ENCODE assay signal across 8 cellular contexts in the genomic region with DNA sequence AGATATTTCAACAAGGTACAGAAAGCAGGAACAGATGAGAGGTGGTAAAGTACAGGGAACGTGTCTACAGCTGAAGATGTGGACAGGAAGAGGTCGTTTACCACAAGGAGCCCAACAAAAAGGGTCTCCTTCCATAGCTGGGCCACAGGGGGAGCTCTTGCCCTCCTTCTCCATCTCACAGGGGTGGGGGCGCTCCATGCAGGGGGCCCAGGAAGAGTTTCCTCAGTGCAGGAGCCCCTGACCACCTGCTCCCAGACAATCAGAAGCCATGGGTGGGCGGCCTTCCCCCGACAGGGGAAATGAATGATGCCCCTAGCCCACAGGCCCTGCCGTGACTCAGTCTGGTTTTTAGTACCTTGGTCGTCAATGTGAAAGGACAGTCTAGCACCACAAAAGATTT.
DNase-seq lines count a peak whose midpoint lies in the region; TF ChIP-seq lines count a peak whose summit lies in the region.

No MANE protein-coding gene starts in this region.

- peaks cover 34% of the 10 kb centered on the region for H3K27me3 Mint-ChIP-seq in activated CD4-positive, alpha-beta memory T cell treated with anti-CD3 and anti-CD28 coated beads for 36 hours
- peaks cover 22% of the 10 kb centered on the region for H3K27me3 Mint-ChIP-seq in activated CD4-positive, alpha-beta memory T cell treated with anti-CD3 and anti-CD28 coated beads, Interleukin-2, amount 10 ng/mL, durations not matched to agents 7 days and 5 days
- H3K27me3 Mint-ChIP-seq in brain (no peaks in the 10 kb centered on the region), Calu3 (ENCODE audit: unreplicated experiment) (peaks cover 80% of the 10 kb centered on the region)

- H3K4me3 Mint-ChIP-seq in activated CD4-positive, alpha-beta memory T cell treated with anti-CD3 and anti-CD28 coated beads for 36 hours: no peak overlapping the region
- no peak overlapping the region for H3K4me3 Mint-ChIP-seq in activated CD4-positive, alpha-beta memory T cell treated with anti-CD3 and anti-CD28 coated beads, Interleukin-2, amount 10 ng/mL, durations not matched to agents 7 days and 5 days
- no peak overlapping the region for H3K4me3 Mint-ChIP-seq in brain
- H3K4me3 Mint-ChIP-seq in Calu3 (ENCODE audit: low read depth, unreplicated experiment): no peak overlapping the region

- TF ChIP-seq EP300 in Ishikawa (IDR thresholded peaks at IDR 0.05; ENCODE audit: borderline replicate concordance): no peak

- H3K27ac Mint-ChIP-seq in activated CD4-positive, alpha-beta memory T cell treated with anti-CD3 and anti-CD28 coated beads for 36 hours: no peak overlapping the region
- H3K27ac Mint-ChIP-seq in activated CD4-positive, alpha-beta memory T cell treated with anti-CD3 and anti-CD28 coated beads, Interleukin-2, amount 10 ng/mL, durations not matched to agents 7 days and 5 days: no peak overlapping the region
- H3K27ac Mint-ChIP-seq in brain (peak overlapping the region in 1 of 5 experiments; percentile 27), Calu3 (ENCODE audit: unreplicated experiment) (no peak overlapping the region)

- H3K4me1 Mint-ChIP-seq in activated CD4-positive, alpha-beta memory T cell treated with anti-CD3 and anti-CD28 coated beads for 36 hours (ENCODE audit: low read depth): peaks cover 15% of the 10 kb centered on the region
- peaks cover 17% of the 10 kb centered on the region for H3K4me1 Mint-ChIP-seq in activated CD4-positive, alpha-beta memory T cell treated with anti-CD3 and anti-CD28 coated beads, Interleukin-2, amount 10 ng/mL, durations not matched to agents 7 days and 5 days
- H3K4me1 Mint-ChIP-seq in brain: peaks cover 31% of the 10 kb centered on the region
- no peaks in the 10 kb centered on the region for H3K4me1 Mint-ChIP-seq in Calu3 (ENCODE audit: low read depth, unreplicated experiment)

- TF ChIP-seq RAD21 in Ishikawa (IDR thresholded peaks at IDR 0.05; ENCODE audit: low read depth): peak; percentile 30; the same call in 1 of the 2 replicates

- POLR2A ChIA-PET in activated CD4-positive, alpha-beta memory T cell treated with anti-CD3 and anti-CD28 coated beads for 36 hours (lab: Charles Lee): no interaction called here
- POLR2A ChIA-PET in activated CD4-positive, alpha-beta memory T cell treated with anti-CD3 and anti-CD28 coated beads, Interleukin-2, amount 10 ng/mL, durations not matched to agents 7 days and 5 days (lab: Charles Lee): no interaction called here

- intact Hi-C loops in activated CD4-positive, alpha-beta memory T cell treated with anti-CD3 and anti-CD28 coated beads for 36 hours (cut with micrococcal nuclease): loop anchor here (2.0 kb wide), 1 partner anchor 28 kb away; no protein-coding TSS in a partner anchor
- intact Hi-C loops in Calu3 (cut with micrococcal nuclease; ENCODE audit: unreplicated experiment): no loop called here

- TF ChIP-seq CTCF in brain (conservative IDR thresholded peaks at IDR 0.05): peak; percentile 47 to 68
- no peak for TF ChIP-seq CTCF in Calu3 (IDR thresholded peaks at IDR 0.05; ENCODE audit: unreplicated experiment)

- no peaks in the 10 kb centered on the region for H3K9me3 Mint-ChIP-seq in activated CD4-positive, alpha-beta memory T cell treated with anti-CD3 and anti-CD28 coated beads for 36 hours
- no peaks in the 10 kb centered on the region for H3K9me3 Mint-ChIP-seq in activated CD4-positive, alpha-beta memory T cell treated with anti-CD3 and anti-CD28 coated beads, Interleukin-2, amount 10 ng/mL, durations not matched to agents 7 days and 5 days
- peaks cover 0 to 5% (median 1%) of the 10 kb centered on the region in 5 experiments for H3K9me3 Mint-ChIP-seq in brain
- H3K9me3 Mint-ChIP-seq in Calu3 (ENCODE audit: low read depth, unreplicated experiment): no peaks in the 10 kb centered on the region

- CTCF ChIA-PET in activated CD4-positive, alpha-beta memory T cell treated with anti-CD3 and anti-CD28 coated beads for 36 hours (lab: Charles Lee): interaction anchor here (0.6 to 3.2 kb wide), 4 partner anchors 8 to 260 kb away, joined by 3 to 10 read pairs (median 4); no protein-coding TSS in a partner anchor
- CTCF ChIA-PET in activated CD4-positive, alpha-beta memory T cell treated with anti-CD3 and anti-CD28 coated beads, Interleukin-2, amount 10 ng/mL, durations not matched to agents 7 days and 5 days (lab: Charles Lee): interaction anchor here (0.8 to 2.2 kb wide), 4 partner anchors 37 to 275 kb away, joined by 3 to 10 read pairs (median 4); no protein-coding TSS in a partner anchor
- CTCF ChIA-PET in Calu3 (lab: Charles Lee): no interaction called here

- DNase-seq in activated CD4-positive, alpha-beta memory T cell treated with anti-CD3 and anti-CD28 coated beads for 36 hours: peak; percentile 46
- no peak for DNase-seq in activated CD4-positive, alpha-beta memory T cell treated with anti-CD3 and anti-CD28 coated beads, Interleukin-2, amount 10 ng/mL, durations not matched to agents 7 days and 5 days
- DNase-seq in stimulated activated CD8-positive, alpha-beta memory T cell treated with anti-CD3 and anti-CD28 coated beads, Interleukin-7, amount 100 ng/mL, for 48 hours (ENCODE audit: extremely low read depth in 1 of 2, low read depth in 1 of 2): peak; percentile 51 to 62
- DNase-seq in epidermal melanocyte (ENCODE audit: insufficient read length, low spot score) (no peak), Calu3 (no peak), HPDE6-E6E7 (ENCODE audit: extremely low spot score) (no peak)

- no TSS peak for BruUV-seq in Calu3 (replicated peaks; lab: Mats Ljungman, UMichigan)

- no peaks in the 10 kb centered on the region for H3K36me3 Mint-ChIP-seq in activated CD4-positive, alpha-beta memory T cell treated with anti-CD3 and anti-CD28 coated beads for 36 hours
- H3K36me3 Mint-ChIP-seq in activated CD4-positive, alpha-beta memory T cell treated with anti-CD3 and anti-CD28 coated beads, Interleukin-2, amount 10 ng/mL, durations not matched to agents 7 days and 5 days (ENCODE audit: low read depth): no peaks in the 10 kb centered on the region
- H3K36me3 Mint-ChIP-seq in brain (no peaks in the 10 kb centered on the region), Calu3 (ENCODE audit: insufficient read depth, unreplicated experiment) (no peaks in the 10 kb centered on the region)

TF ChIP-seq in Ishikawa, 13 proteins besides CTCF, POLR2A, EP300 and RAD21:
- no peak for TF ChIP-seq REST (IDR thresholded peaks at IDR 0.05; ENCODE audit: low read depth)
- no peak for TF ChIP-seq USF1 (IDR thresholded peaks at IDR 0.05)
- TF ChIP-seq FOXM1 (IDR thresholded peaks at IDR 0.05; ENCODE audit: borderline replicate concordance, low read depth): no peak
- TF ChIP-seq TCF12 (IDR thresholded peaks at IDR 0.05; ENCODE audit: low read depth): no peak
- TF ChIP-seq CREB1 (IDR thresholded peaks at IDR 0.05; ENCODE audit: low read depth): no peak
- TF ChIP-seq NFIC (IDR thresholded peaks at IDR 0.05): no peak
- TF ChIP-seq TAF1 (IDR thresholded peaks at IDR 0.05; ENCODE audit: low read depth): no peak
- no peak for TF ChIP-seq EGR1 (IDR thresholded peaks at IDR 0.05)
- no peak for TF ChIP-seq ZBTB7A (IDR thresholded peaks at IDR 0.05; ENCODE audit: low read depth)
- TF ChIP-seq, protein P1, sequence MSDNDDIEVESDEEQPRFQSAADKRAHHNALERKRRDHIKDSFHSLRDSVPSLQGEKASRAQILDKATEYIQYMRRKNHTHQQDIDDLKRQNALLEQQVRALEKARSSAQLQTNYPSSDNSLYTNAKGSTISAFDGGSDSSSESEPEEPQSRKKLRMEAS (IDR thresholded peaks at IDR 0.05): no peak
- no peak for TF ChIP-seq YY1 (IDR thresholded peaks at IDR 0.05; ENCODE audit: low read depth)
- TF ChIP-seq TEAD4 (IDR thresholded peaks at IDR 0.05): no peak
- no peak for TF ChIP-seq CEBPB (IDR thresholded peaks at IDR 0.05)
TF ChIP-seq in Ishikawa: peak in this region for 0.

Comparison
In these comparisons a context has a peak if more than half of its experiments do, and no peak if none do; other contexts are left out.
1. DNase-seq: peak in activated CD4-positive, alpha-beta memory T cell treated with anti-CD3 and anti-CD28 coated beads for 36 hours (single experiment) and stimulated activated CD8-positive, alpha-beta memory T cell treated with anti-CD3 and anti-CD28 coated beads, Interleukin-7, amount 100 ng/mL, for 48 hours (2 of 2); none in activated CD4-positive, alpha-beta memory T cell treated with anti-CD3 and anti-CD28 coated beads, Interleukin-2, amount 10 ng/mL, durations not matched to agents 7 days and 5 days (single experiment), epidermal melanocyte (single experiment), Calu3 (single experiment) and HPDE6-E6E7 (single experiment).